Comparison of ENCODE assay signal across 14 cellular contexts in the genomic region with DNA sequence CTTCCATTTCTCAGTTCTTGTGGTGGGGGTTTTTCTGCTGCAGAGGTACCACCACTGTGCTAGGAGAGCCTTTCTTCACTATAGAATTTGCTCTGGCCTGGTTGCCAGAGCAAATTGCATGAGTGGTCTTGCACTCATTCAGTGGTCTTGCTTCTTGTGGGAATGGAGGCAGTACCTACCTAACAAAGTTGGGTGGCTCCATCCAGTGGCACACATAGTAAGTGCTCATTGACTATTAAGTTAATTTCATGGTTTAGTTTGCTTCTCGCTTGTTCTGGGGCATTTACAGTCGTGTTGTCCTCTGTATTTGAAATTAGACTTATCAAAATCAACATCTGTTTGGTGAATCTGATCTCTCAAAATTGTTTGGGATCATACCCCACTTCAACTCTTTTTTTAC. TPM values are rescaled to one million over a fixed set of nuclear protein-coding genes. Genes with fewer than 3 reads are reported as not detected.
A peak's percentile ranks its signal among the peaks of the same experiment; 100 is the strongest.
DNase-seq lines count a peak whose midpoint lies in the region; ATAC-seq, FAIRE-seq and TF ChIP-seq lines count a peak whose summit lies in the region.
"Had no signal": no experiment of that assay in that cellular context is flagged by ENCODE, and none has a peak within 500 bp of the region (broad histone marks: within the 10 kb centered on the region; RNA-seq: fewer than 3 reads in every experiment).

No MANE protein-coding gene starts in this region.

- H3K9me1 ChIP-seq in keratinocyte (ENCODE audit: control insufficient read depth, extremely low read depth, insufficient read depth, low read length) = no peaks in the 10 kb centered on the region

- intact Hi-C loops in HCT116 (cut with micrococcal nuclease) = loop anchor here (5.0 kb wide), 3 partner anchors 55 to 480 kb away; no protein-coding TSS in a partner anchor
- intact Hi-C loops in cardiac septum (cut with DNase I) = loop anchor here (5.0 kb wide), 1 partner anchor 55 kb away; no protein-coding TSS in a partner anchor

- H3K79me2 ChIP-seq in HCT116 (ENCODE audit: insufficient read depth, low read length) (no peaks in the 10 kb centered on the region), keratinocyte (ENCODE audit: control insufficient read depth, insufficient read depth, low read length) (no peaks in the 10 kb centered on the region)

- H4K20me1 ChIP-seq in HCT116 (ENCODE audit: insufficient read depth) (no peaks in the 10 kb centered on the region), keratinocyte (ENCODE audit: control insufficient read depth, extremely low read depth, insufficient read depth, low read length) (no peaks in the 10 kb centered on the region)

- ATAC-seq in HCT116 (peak; percentile 47; the same call in 1 of the 2 replicates), HG02678 (IDR thresholded peaks at IDR 0.05; ENCODE audit: unreplicated experiment) (no peak)
- ATAC-seq: CD8-positive, alpha-beta T cell had no signal

- no TSS peak for BruUV-seq in HCT116 (replicated peaks; lab: Mats Ljungman, UMichigan)

- H3K4me2 ChIP-seq in HCT116 (ENCODE audit: low read length) = no peak overlapping the region
- no peak overlapping the region for H3K4me2 ChIP-seq in keratinocyte (ENCODE audit: control insufficient read depth, extremely low read depth, insufficient read depth, low read depth, low read length)

- TF ChIP-seq CTCF in HCT116 (IDR thresholded peaks at IDR 0.05 in 2 of 3, conservative IDR thresholded peaks at IDR 0.05 in 1 of 3; ENCODE audit: borderline replicate concordance in 1 of 3, insufficient read depth in 1 of 3, low read depth in 2 of 3, low read length in 2 of 3) (peak in 2 of 3 experiments; percentile 14 to 50; a peak in 2 of 6 replicates), WERI-Rb-1 (IDR thresholded peaks at IDR 0.05; ENCODE audit: low read depth, low read length) (peak; percentile 47; the same call in 1 of the 2 replicates), keratinocyte (optimal IDR thresholded peaks at IDR 0.05 in 1 of 3, IDR thresholded peaks at IDR 0.05 in 1 of 3, conservative IDR thresholded peaks at IDR 0.05 in 1 of 3; ENCODE audit: extremely low read depth in 1 of 3, insufficient read depth in 2 of 3, low read length in 3 of 3) (peak; percentile 14 to 49 (median 26)), Peyer's patch (IDR thresholded peaks at IDR 0.05) (no peak)

- H3K4me1 ChIP-seq in HCT116 (ENCODE audit: control insufficient read depth in 1 of 2, insufficient read depth in 2 of 2, low read length in 2 of 2) (no peaks in the 10 kb centered on the region), keratinocyte (ENCODE audit: control insufficient read depth, extremely low read depth, insufficient read depth, low read length) (no peaks in the 10 kb centered on the region), Peyer's patch (no peaks in the 10 kb centered on the region)

- RAD21 ChIA-PET in HCT116 (lab: Charles Lee; ENCODE audit: low non-redundant PET in 1 of 2, low total read pairs in 2 of 2, uncharacterized antibody in 2 of 2, unreplicated experiment in 2 of 2) = no interaction called here

- dilution Hi-C loops in keratinocyte (cut with MboI; ENCODE audit: extremely low pct_ligation_motif_present, low sequenced_read_pairs) = no loop called here

- DNase-seq in NCI-H82 (lab: John Stamatoyannopoulos, UW) = peak; percentile 12
- no peak for DNase-seq in NCI-H82 treated with DMSO at 0.1 percent for 48 hours (lab: John Stamatoyannopoulos, UW; ENCODE audit: unreplicated experiment)
- peak; percentile 4 for DNase-seq in HCT116 (ENCODE audit: low read depth, low spot score)
- DNase-seq in WERI-Rb-1 = no peak
- DNase-seq in keratinocyte (ENCODE audit: low read depth, low spot score) = no peak
- DNase-seq in Peyer's patch = no peak
- DNase-seq in cardiac septum (ENCODE audit: low spot score) = no peak
- DNase-seq: activated CD4-positive, alpha-beta T cell treated with anti-CD3 and anti-CD28 coated beads for 48 hours; CD8-positive, alpha-beta T cell; foreskin melanocyte; NCI-H2171 treated with DMSO at 0.1 percent for 48 hours; occipital lobe had no signal

- no peak overlapping the region for H3K27ac ChIP-seq in HCT116 (ENCODE audit: low read depth, low read length)
- no peak overlapping the region for H3K27ac ChIP-seq in WERI-Rb-1
- no peak overlapping the region for H3K27ac ChIP-seq in keratinocyte (ENCODE audit: control insufficient read depth, insufficient read depth, low read length)
- H3K27ac ChIP-seq in Peyer's patch = no peak overlapping the region
- H3K27ac ChIP-seq: skin epidermis had no signal

- TF ChIP-seq POLR2A in HCT116 (IDR thresholded peaks at IDR 0.05; ENCODE audit: borderline replicate concordance, extremely low read depth, insufficient read depth, insufficient read length) = no peak
- TF ChIP-seq POLR2A in Peyer's patch (IDR thresholded peaks at IDR 0.05) = no peak

- H3K9ac ChIP-seq in HCT116 (ENCODE audit: low read length) = no peak overlapping the region
- no peak overlapping the region for H3K9ac ChIP-seq in keratinocyte (ENCODE audit: control insufficient read depth, extremely low read depth, insufficient read depth, low read length)

- H3K9me3 ChIP-seq in HCT116 (ENCODE audit: control insufficient read depth in 1 of 2, insufficient read depth in 1 of 2, low read depth in 1 of 2, low read length in 2 of 2) (no peaks in the 10 kb centered on the region), WERI-Rb-1 (ENCODE audit: severe bottlenecking) (no peaks in the 10 kb centered on the region), keratinocyte (ENCODE audit: control insufficient read depth, low read depth, low read length) (no peaks in the 10 kb centered on the region), Peyer's patch (no peaks in the 10 kb centered on the region)

- H3K36me3 ChIP-seq in HCT116 (ENCODE audit: control insufficient read depth in 1 of 2, insufficient read depth in 2 of 2, low read length in 2 of 2) (no peaks in the 10 kb centered on the region), WERI-Rb-1 (no peaks in the 10 kb centered on the region), keratinocyte (ENCODE audit: control insufficient read depth in 2 of 2, extremely low read depth in 1 of 2, insufficient read depth in 2 of 2, low read length in 2 of 2) (no peaks in the 10 kb centered on the region), Peyer's patch (no peaks in the 10 kb centered on the region)

- H3K27me3 ChIP-seq in HCT116 (ENCODE audit: insufficient read depth, low read length) (no peaks in the 10 kb centered on the region), WERI-Rb-1 (ENCODE audit: insufficient read depth, low read depth, severe bottlenecking) (no peaks in the 10 kb centered on the region), keratinocyte (ENCODE audit: control insufficient read depth, extremely low read depth, insufficient read depth, low read length) (no peaks in the 10 kb centered on the region), Peyer's patch (no peaks in the 10 kb centered on the region)

- CTCF ChIA-PET in HCT116 (lab: Charles Lee) = no interaction called here

- H3K4me3 ChIP-seq in HCT116 (replicated peaks in 1 of 2; ENCODE audit: low read depth in 1 of 2, low read length in 2 of 2) = no peak overlapping the region
- H3K4me3 ChIP-seq in WERI-Rb-1 (ENCODE audit: low read depth, low read length) = no peak overlapping the region
- no peak overlapping the region for H3K4me3 ChIP-seq in keratinocyte (ENCODE audit: control insufficient read depth in 2 of 3, extremely low read depth in 1 of 3, insufficient read depth in 2 of 3, low read depth in 1 of 3, low read length in 3 of 3)
- no peak overlapping the region for H3K4me3 ChIP-seq in Peyer's patch
- H3K4me3 ChIP-seq: skin epidermis had no signal

- no peak for FAIRE-seq in keratinocyte (lab: Jason Lieb, UNC)

- H2AFZ ChIP-seq in HCT116 (ENCODE audit: low read depth, low read length, poor library complexity, severe bottlenecking) = no peak overlapping the region
- H2AFZ ChIP-seq in keratinocyte (ENCODE audit: control insufficient read depth, low read length) = no peak overlapping the region

- H3K9me2 ChIP-seq in HCT116 (ENCODE audit: insufficient read depth) = no peaks in the 10 kb centered on the region

- POLR2A ChIA-PET in HCT116 (lab: Charles Lee) = no interaction called here

- TF ChIP-seq RAD21 in HCT116 (IDR thresholded peaks at IDR 0.05; ENCODE audit: low read depth) = peak; percentile 43

TF ChIP-seq in HCT116, 20 proteins besides CTCF, POLR2A, EP300 and RAD21 (continues in another document):
- no peak for TF ChIP-seq SRF (IDR thresholded peaks at IDR 0.05; ENCODE audit: low read depth)
- TF ChIP-seq, protein P1, sequence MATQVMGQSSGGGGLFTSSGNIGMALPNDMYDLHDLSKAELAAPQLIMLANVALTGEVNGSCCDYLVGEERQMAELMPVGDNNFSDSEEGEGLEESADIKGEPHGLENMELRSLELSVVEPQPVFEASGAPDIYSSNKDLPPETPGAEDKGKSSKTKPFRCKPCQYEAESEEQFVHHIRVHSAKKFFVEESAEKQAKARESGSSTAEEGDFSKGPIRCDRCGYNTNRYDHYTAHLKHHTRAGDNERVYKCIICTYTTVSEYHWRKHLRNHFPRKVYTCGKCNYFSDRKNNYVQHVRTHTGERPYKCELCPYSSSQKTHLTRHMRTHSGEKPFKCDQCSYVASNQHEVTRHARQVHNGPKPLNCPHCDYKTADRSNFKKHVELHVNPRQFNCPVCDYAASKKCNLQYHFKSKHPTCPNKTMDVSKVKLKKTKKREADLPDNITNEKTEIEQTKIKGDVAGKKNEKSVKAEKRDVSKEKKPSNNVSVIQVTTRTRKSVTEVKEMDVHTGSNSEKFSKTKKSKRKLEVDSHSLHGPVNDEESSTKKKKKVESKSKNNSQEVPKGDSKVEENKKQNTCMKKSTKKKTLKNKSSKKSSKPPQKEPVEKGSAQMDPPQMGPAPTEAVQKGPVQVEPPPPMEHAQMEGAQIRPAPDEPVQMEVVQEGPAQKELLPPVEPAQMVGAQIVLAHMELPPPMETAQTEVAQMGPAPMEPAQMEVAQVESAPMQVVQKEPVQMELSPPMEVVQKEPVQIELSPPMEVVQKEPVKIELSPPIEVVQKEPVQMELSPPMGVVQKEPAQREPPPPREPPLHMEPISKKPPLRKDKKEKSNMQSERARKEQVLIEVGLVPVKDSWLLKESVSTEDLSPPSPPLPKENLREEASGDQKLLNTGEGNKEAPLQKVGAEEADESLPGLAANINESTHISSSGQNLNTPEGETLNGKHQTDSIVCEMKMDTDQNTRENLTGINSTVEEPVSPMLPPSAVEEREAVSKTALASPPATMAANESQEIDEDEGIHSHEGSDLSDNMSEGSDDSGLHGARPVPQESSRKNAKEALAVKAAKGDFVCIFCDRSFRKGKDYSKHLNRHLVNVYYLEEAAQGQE (IDR thresholded peaks at IDR 0.05; ENCODE audit: low read depth) = no peak

RNA-seq across cellular contexts. Expression of a gene that starts 23.0 kb away (rescaled TPM):
- total RNA-seq in HCT116 (2021; ENCODE audit: unreplicated experiment) (not detected), Peyer's patch (10 to 100 TPM in 1 of 4 donors, 1 to 10 TPM in 3; 5.0 to 22.3 (median 7.4) TPM), cardiac septum (0.11 TPM)
- not detected in 2 replicates for polyA plus RNA-seq in HCT116 (2012)
- polyA plus RNA-seq in keratinocyte = 1.1 to 4.9 TPM (median 2.4 TPM) in 3 replicates
- polyA plus RNA-seq in keratinocyte (2011; ENCODE audit: low read depth) = 10.9 TPM
- 0.35 and 1.2 TPM in 2 replicates for polyA plus RNA-seq in keratinocyte (2011; cell fraction: cytosol; rRNA removed)
- 4.4 and 6.0 TPM in 2 replicates for polyA plus RNA-seq in keratinocyte (2011; cell fraction: nucleus; rRNA removed)
- polyA plus RNA-seq in keratinocyte (2012; ENCODE audit: low replicate concordance) = 0.77 and 8.7 TPM in 2 replicates
- polyA minus RNA-seq in keratinocyte = 0.89 to 3.6 TPM (median 2.3 TPM) in 3 replicates
- polyA minus RNA-seq in keratinocyte (2011; cell fraction: cytosol; rRNA and poly(A)+ RNA removed) = 0.38 TPM
- 3.6 and 5.8 TPM in 2 replicates for polyA minus RNA-seq in keratinocyte (2011; cell fraction: nucleus; rRNA and poly(A)+ RNA removed)
- total RNA-seq: CD8-positive, alpha-beta T cell; occipital lobe had no signal

Comparison
In these comparisons a context has a peak if more than half of its experiments do, and no peak if none do; other contexts are left out.
1. DNase-seq: peak in NCI-H82 (single experiment) and HCT116 (single experiment); none in NCI-H82 treated with DMSO at 0.1 percent for 48 hours (single experiment), WERI-Rb-1 (single experiment), keratinocyte (single experiment), Peyer's patch (0 of 3) and cardiac septum (single experiment).
2. CTCF ChIP-seq: peak in HCT116 (2 of 3), WERI-Rb-1 (single experiment) and keratinocyte (3 of 3); none in Peyer's patch (0 of 6).